Comparison of ENCODE assay signal across 20 cellular contexts in the genomic region with DNA sequence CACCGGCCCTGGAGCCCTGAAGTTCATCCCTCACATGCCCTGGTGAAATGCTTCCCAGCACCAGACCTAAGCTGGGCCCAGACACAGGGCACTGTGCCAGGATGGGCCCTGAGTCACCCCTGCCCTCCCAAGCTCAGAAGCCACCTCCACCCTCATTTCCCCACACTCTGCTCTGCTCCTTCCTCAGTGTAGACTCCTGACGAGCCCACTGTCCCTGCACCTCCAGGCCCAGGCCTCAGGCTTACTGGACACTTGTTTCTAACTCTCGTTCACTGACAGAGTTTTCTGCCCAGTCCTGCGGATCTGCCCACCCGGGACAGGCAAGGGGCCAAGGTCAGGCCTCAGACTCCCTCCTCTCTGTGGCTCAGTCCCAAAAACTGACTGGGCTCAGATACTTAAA.
A peak's percentile ranks its signal among the peaks of the same experiment; 100 is the strongest.
DNase-seq lines count a peak whose midpoint lies in the region; ATAC-seq, FAIRE-seq and TF ChIP-seq lines count a peak whose summit lies in the region.
"Had no signal": no experiment of that assay in that cellular context is flagged by ENCODE, and none has a peak within 500 bp of the region (broad histone marks: within the 10 kb centered on the region; RNA-seq: fewer than 3 reads in every experiment).

No MANE protein-coding gene starts in this region.

- H3K27ac ChIP-seq in RWPE1 (0 out of 2 replicates have a peak overlapping the region, but pooled peaks have one; percentile 6), SJCRH30 (no peak overlapping the region)
- H3K27ac ChIP-seq: spleen had no signal

- TF ChIP-seq CTCF in RWPE1 (conservative IDR thresholded peaks at IDR 0.05; ENCODE audit: low read depth): no peak

- H3K4me3 ChIP-seq in SJCRH30: no peak overlapping the region
- H3K4me3 ChIP-seq: GM12878, spleen had no signal

- CTCF ChIA-PET in RWPE1 (lab: Yijun Ruan, JAX): no interaction called here

- no peak for TF ChIP-seq POLR2A in H54 (IDR thresholded peaks at IDR 0.05; ENCODE audit: low read depth, low read length)

- peak; percentile 72 for DNase-seq in H54 (ENCODE audit: insufficient read length, low spot score)
- DNase-seq in RWPE1 (ENCODE audit: low spot score): peak; percentile 53
- peak; percentile 9 for DNase-seq in fibroblast of peridontal ligament (ENCODE audit: extremely low read depth)
- DNase-seq in renal cortical epithelial cell (ENCODE audit: low read depth): peak; percentile 36
- no peak for DNase-seq in stimulated activated CD4-positive, alpha-beta T cell treated with anti-CD3 and anti-CD28 coated beads, Interleukin-2, amount 100 ng/mL, for 48 hours
- no peak for DNase-seq in SJCRH30
- DNase-seq in activated gamma-delta T cell (lab: John Stamatoyannopoulos, UW): no peak
- DNase-seq: activated CD4-positive, alpha-beta T cell treated with anti-CD3 and anti-CD28 coated beads for 36 hours; activated T-cell treated with anti-CD3 and anti-CD28 coated beads for 4 hours; caudate nucleus; endodermal cell; head of caudate nucleus; left cardiac atrium; NCI-H1694 treated with DMSO at 0.1 percent for 48 hours; NCI-H524 treated with DMSO at 0.1 percent for 48 hours; spleen; T-helper 2 cell had no signal

- POLR2A ChIA-PET in RWPE1 (lab: Yijun Ruan, JAX; ENCODE audit: low non-redundant PET): no interaction called here

- H3K4me1 ChIP-seq in SJCRH30: no peaks in the 10 kb centered on the region
- H3K4me1 ChIP-seq: spleen had no signal

- H3K9me3 ChIP-seq in SJCRH30 (replicated peaks): 0 out of 2 replicates have a peak, but pooled peaks cover 3% of the 10 kb centered on the region

- no peak for ATAC-seq in HG03135 (IDR thresholded peaks at IDR 0.05; ENCODE audit: unreplicated experiment)
- ATAC-seq: activated CD4-positive, alpha-beta T cell treated with anti-CD3 and anti-CD28 coated beads for 36 hours; GM12878; HCT116 had no signal

- H3K27me3 ChIP-seq in SJCRH30: no peaks in the 10 kb centered on the region
- H3K27me3 ChIP-seq: spleen had no signal

- H3K36me3 ChIP-seq in SJCRH30: no peaks in the 10 kb centered on the region
- H3K36me3 ChIP-seq: spleen had no signal

- peak; percentile 70 for FAIRE-seq in H54 (lab: Jason Lieb, UNC)
- FAIRE-seq: GM12878 had no signal

Comparison
In these comparisons a context has a peak if more than half of its experiments do, and no peak if none do; other contexts are left out.
1. DNase-seq: peak in H54 (single experiment), RWPE1 (single experiment), fibroblast of peridontal ligament (single experiment) and renal cortical epithelial cell (single experiment); none in stimulated activated CD4-positive, alpha-beta T cell treated with anti-CD3 and anti-CD28 coated beads, Interleukin-2, amount 100 ng/mL, for 48 hours (0 of 2), SJCRH30 (0 of 2) and activated gamma-delta T cell (single experiment).